In genomic region chr16:1508494-1509167, GRCh38 we compare ENCODE assay signal across 20 cellular contexts. TPM values are rescaled to one million over a fixed set of nuclear protein-coding genes. Genes with fewer than 3 reads are reported as not detected.
"Had no signal": no experiment of that assay in that cellular context is flagged by ENCODE, and none has a peak within 500 bp of the region (broad histone marks: within the 10 kb centered on the region; RNA-seq: fewer than 3 reads in every experiment).

No MANE protein-coding gene starts in this region.

- H3K27ac ChIP-seq: brain microvascular endothelial cell, hepatocyte, testis had no signal

- H3K9me3 ChIP-seq: testis, uterus had no signal

- H3K36me3 ChIP-seq: uterus had no signal

- H3K4me1 ChIP-seq: testis, uterus had no signal

- H3K27me3 ChIP-seq: brain microvascular endothelial cell, hepatocyte, testis, uterus had no signal

- H3K4me3 ChIP-seq: hepatocyte, testis, uterus had no signal

- DNase-seq: activated CD4-positive, alpha-beta T cell treated with anti-CD3 and anti-CD28 coated beads, Interleukin-2, amount 50 U/mL, for 4 hours; activated CD4-positive, CD25-positive, alpha-beta regulatory T cell treated with anti-CD3 and anti-CD28 coated beads, Interleukin-2, amount 50 U/mL, for 72 hours; activated naive CD4-positive, alpha-beta T cell; activated naive CD8-positive, alpha-beta T cell treated with anti-CD3 and anti-CD28 coated beads, Interleukin-2, amount 10 ng/mL, durations not matched to agents 7 days and 5 days; activated T-cell treated with anti-CD3 and anti-CD28 coated beads for 4 hours; brain microvascular endothelial cell; endodermal cell; midbrain; stimulated activated CD4-positive, alpha-beta T cell treated with anti-CD3 and anti-CD28 coated beads, Interleukin-1b, Interleukin-23, amount 100 ng/mL, for 48 hours; stimulated activated naive CD8-positive, alpha-beta T cell treated with anti-CD3 and anti-CD28 coated beads, Interleukin-15, amount 100 ng/mL, for 72 hours; testis; uterus had no signal

- ATAC-seq: stimulated activated naive CD8-positive, alpha-beta T cell treated with anti-CD3 and anti-CD28 coated beads, Interleukin-15, amount 100 ng/mL, for 72 hours had no signal

RNA-seq across cellular contexts. Expression of gene PTX4, which starts 19.9 kb away (rescaled TPM):
- total RNA-seq: activated naive CD8-positive, alpha-beta T cell treated with anti-CD3 and anti-CD28 coated beads, Interleukin-2, amount 10 ng/mL, durations not matched to agents 7 days and 5 days; cerebellum; endodermal cell; epithelial cell of proximal tubule; hepatocyte; lung microvascular endothelial cell; myocyte; osteoblast; pulmonary artery endothelial cell; T-helper 1 cell treated with Interleukin-12 subunit alpha and Interleukin-12 subunit beta and Interleukin-4 antibody, amounts not matched to agents 30 ng/mL and 1 ng/mL, for 36 hours had no signal

RNA-seq across cellular contexts. Expression of gene TMEM204, which starts 24.8 kb away (rescaled TPM):
- total RNA-seq: endodermal cell, epithelial cell of proximal tubule had no signal
